In the genomic region with DNA sequence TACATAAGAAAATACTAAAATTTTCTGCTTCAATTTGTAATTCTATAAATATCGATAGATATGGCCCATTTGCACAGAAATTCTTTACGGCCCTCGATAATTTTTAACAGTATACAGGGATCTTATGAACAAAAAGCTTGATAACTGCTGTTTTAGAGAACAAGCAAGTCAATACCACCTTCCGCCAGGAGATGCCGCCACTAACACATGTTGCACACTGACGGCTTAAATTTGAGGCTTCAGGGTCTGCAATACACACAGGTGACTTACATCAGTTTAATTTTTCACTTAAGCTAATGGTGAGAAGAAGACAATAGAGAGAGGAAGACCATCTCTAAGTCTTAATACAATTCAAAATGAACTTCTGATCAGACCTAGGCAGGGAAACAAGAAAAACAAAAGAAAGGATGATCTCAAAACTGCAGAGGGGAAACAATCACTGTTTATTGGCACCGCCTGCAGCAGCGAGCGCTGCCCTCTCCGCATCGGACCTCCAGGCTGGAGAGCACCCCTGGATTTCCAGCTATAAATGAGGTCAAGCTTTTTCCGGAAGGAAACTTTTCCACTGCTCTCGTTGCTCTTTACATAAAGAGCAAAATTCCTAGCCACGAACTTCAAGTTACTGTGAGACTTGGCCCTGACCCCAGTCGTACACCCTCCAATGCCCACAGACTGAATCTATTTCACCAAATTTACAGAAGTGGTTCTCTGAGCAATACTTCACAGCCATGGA, we compare ENCODE assay signal across 9 cellular contexts. TPM values are rescaled to one million over a fixed set of nuclear protein-coding genes. Genes with fewer than 3 reads are reported as not detected.
A peak's percentile ranks its signal among the peaks of the same experiment; 100 is the strongest.
DNase-seq lines count a peak whose midpoint lies in the region; ATAC-seq, FAIRE-seq and TF ChIP-seq lines count a peak whose summit lies in the region.
"Had no signal": no experiment of that assay in that cellular context is flagged by ENCODE, and none has a peak within 500 bp of the region (broad histone marks: within the 10 kb centered on the region; RNA-seq: fewer than 3 reads in every experiment).

No MANE protein-coding gene starts in this region.

- ATAC-seq in GM21423 (IDR thresholded peaks at IDR 0.05; ENCODE audit: unreplicated experiment) (peak; percentile 76), left ventricle myocardium superior (no peak), gastrocnemius medialis (no peak)
- ATAC-seq in activated naive CD8-positive, alpha-beta T cell treated with anti-CD3 and anti-CD28 coated beads, Interleukin-2, amount 50 U/mL, for 24 hours = no peak

- no peak overlapping the region for H3K27ac Mint-ChIP-seq in activated naive CD8-positive, alpha-beta T cell treated with anti-CD3 and anti-CD28 coated beads, Interleukin-2, amount 50 U/mL, for 24 hours
- H3K27ac Mint-ChIP-seq: T-helper 1 cell treated with Interleukin-12 subunit alpha and Interleukin-12 subunit beta and Interleukin-4 antibody, amounts not matched to agents 30 μg/mL and 1 μg/mL, for 36 hours had no signal

- in situ Hi-C loops in gastrocnemius medialis (cut with MboI; ENCODE audit: low sequenced_read_pairs in 4 of 4) = loop anchor here (5.0 to 10.0 kb wide), 3 partner anchors 623 to 633 kb away; no protein-coding TSS in a partner anchor

- H3K36me3 ChIP-seq in MG63 = no peaks in the 10 kb centered on the region
- no peaks in the 10 kb centered on the region for H3K36me3 ChIP-seq in gastrocnemius medialis

- H3K4me3 Mint-ChIP-seq in activated naive CD8-positive, alpha-beta T cell treated with anti-CD3 and anti-CD28 coated beads, Interleukin-2, amount 50 U/mL, for 24 hours = no peak overlapping the region
- H3K4me3 Mint-ChIP-seq: T-helper 1 cell treated with Interleukin-12 subunit alpha and Interleukin-12 subunit beta and Interleukin-4 antibody, amounts not matched to agents 30 μg/mL and 1 μg/mL, for 36 hours had no signal

- no peaks in the 10 kb centered on the region for H3K36me3 Mint-ChIP-seq in activated naive CD8-positive, alpha-beta T cell treated with anti-CD3 and anti-CD28 coated beads, Interleukin-2, amount 50 U/mL, for 24 hours (ENCODE audit: low read depth)

- no peak overlapping the region for H3K27ac ChIP-seq in gastrocnemius medialis

- intact Hi-C loops in left ventricle myocardium superior (cut with micrococcal nuclease) (loop anchor here (5.0 kb wide), 1 partner anchor 630 kb away; no protein-coding TSS in a partner anchor), gastrocnemius medialis (cut with DNase I; ENCODE audit: low total_unique reads) (no loop called here), posterior vena cava (cut with DNase I) (loop anchor here (5.0 kb wide), 1 partner anchor 630 kb away; no protein-coding TSS in a partner anchor)

- TF ChIP-seq POLR2A in gastrocnemius medialis (IDR thresholded peaks at IDR 0.05) = no peak

- H3K4me1 Mint-ChIP-seq in activated naive CD8-positive, alpha-beta T cell treated with anti-CD3 and anti-CD28 coated beads, Interleukin-2, amount 50 U/mL, for 24 hours = no peaks in the 10 kb centered on the region

- H3K27me3 ChIP-seq in MG63 (no peaks in the 10 kb centered on the region), gastrocnemius medialis (peaks cover 3 to 12% (median 6%) of the 10 kb centered on the region in 3 donors)

- peaks cover 49% of the 10 kb centered on the region for H3K27me3 Mint-ChIP-seq in activated naive CD8-positive, alpha-beta T cell treated with anti-CD3 and anti-CD28 coated beads, Interleukin-2, amount 50 U/mL, for 24 hours

- H3K9me3 ChIP-seq in MG63 (no peaks in the 10 kb centered on the region), gastrocnemius medialis (no peaks in the 10 kb centered on the region)

- no peak for FAIRE-seq in D721Med (lab: Jason Lieb, UNC)

- H3K4me3 ChIP-seq in MG63 (no peak overlapping the region), gastrocnemius medialis (no peak overlapping the region)

- H3K4me1 ChIP-seq in gastrocnemius medialis = no peaks in the 10 kb centered on the region

- no peak for DNase-seq in D721Med (ENCODE audit: insufficient read length, low spot score)
- DNase-seq in MG63 = peak; percentile 8
- peak; percentile 76 to 85 for DNase-seq in SHP77 (lab: John Stamatoyannopoulos, UW)
- DNase-seq in activated naive CD8-positive, alpha-beta T cell treated with anti-CD3 and anti-CD28 coated beads, Interleukin-2, amount 50 U/mL, for 24 hours = peak; percentile 66
- DNase-seq in left ventricle myocardium superior = peak; percentile 71
- peak; percentile 3 to 17 for DNase-seq in gastrocnemius medialis
- no peak for DNase-seq in posterior vena cava (ENCODE audit: low spot score)

- no peaks in the 10 kb centered on the region for H3K9me3 Mint-ChIP-seq in activated naive CD8-positive, alpha-beta T cell treated with anti-CD3 and anti-CD28 coated beads, Interleukin-2, amount 50 U/mL, for 24 hours
- H3K9me3 Mint-ChIP-seq: T-helper 1 cell treated with Interleukin-12 subunit alpha and Interleukin-12 subunit beta and Interleukin-4 antibody, amounts not matched to agents 30 μg/mL and 1 μg/mL, for 36 hours had no signal

- peak; percentile 87 for TF ChIP-seq CTCF in D721Med (IDR thresholded peaks at IDR 0.05; ENCODE audit: insufficient read depth, missing control alignments)
- TF ChIP-seq CTCF in gastrocnemius medialis (IDR thresholded peaks at IDR 0.05 in 4 of 5, conservative IDR thresholded peaks at IDR 0.05 in 1 of 5) = peak in 4 of 5 experiments; percentile 40 to 74 (median 64)

RNA-seq across cellular contexts. Expression of a gene that starts 53.9 kb away (rescaled TPM):
- not detected in 2 replicates for total RNA-seq in MG63 (2014; rRNA removed; shearing (Covaris generic); ENCODE audit: low replicate concordance)
- total RNA-seq in left ventricle myocardium superior (not detected), gastrocnemius medialis (not detected), posterior vena cava (not detected)

Comparison
In these comparisons a context has a peak if more than half of its experiments do, and no peak if none do; other contexts are left out.
1. DNase-seq: peak in MG63 (single experiment), SHP77 (2 of 2), activated naive CD8-positive, alpha-beta T cell treated with anti-CD3 and anti-CD28 coated beads, Interleukin-2, amount 50 U/mL, for 24 hours (single experiment), left ventricle myocardium superior (single experiment) and gastrocnemius medialis (2 of 2); none in D721Med (single experiment) and posterior vena cava (single experiment).